2 cellular contexts compared by ENCODE assay signal in genomic region chr1:5990913-5991783, GRCh38.
TF ChIP-seq lines count a peak whose summit lies in the region.

No MANE protein-coding gene starts in this region.

TF ChIP-seq in HEK293, 187 proteins besides CTCF, POLR2A, EP300 and RAD21 (continued from another document and continues in another):
- TF ChIP-seq, protein P1, sequence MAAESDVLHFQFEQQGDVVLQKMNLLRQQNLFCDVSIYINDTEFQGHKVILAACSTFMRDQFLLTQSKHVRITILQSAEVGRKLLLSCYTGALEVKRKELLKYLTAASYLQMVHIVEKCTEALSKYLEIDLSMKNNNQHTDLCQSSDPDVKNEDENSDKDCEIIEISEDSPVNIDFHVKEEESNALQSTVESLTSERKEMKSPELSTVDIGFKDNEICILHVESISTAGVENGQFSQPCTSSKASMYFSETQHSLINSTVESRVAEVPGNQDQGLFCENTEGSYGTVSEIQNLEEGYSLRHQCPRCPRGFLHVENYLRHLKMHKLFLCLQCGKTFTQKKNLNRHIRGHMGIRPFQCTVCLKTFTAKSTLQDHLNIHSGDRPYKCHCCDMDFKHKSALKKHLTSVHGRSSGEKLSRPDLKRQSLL (tag by site-specific recombination; IDR thresholded peaks at IDR 0.05) = 0 out of 2 replicates have a peak, but pooled peaks have one; percentile 6
- TF ChIP-seq ZNF433 (tag by site-specific recombination; IDR thresholded peaks at IDR 0.05; ENCODE audit: low read depth) (no peak), FEZF1 (tag by site-specific recombination; IDR thresholded peaks at IDR 0.05) (no peak), GLIS2 (tag by site-specific recombination; IDR thresholded peaks at IDR 0.05) (no peak), ZNF335 (tag by site-specific recombination; conservative IDR thresholded peaks at IDR 0.05) (peak; percentile 36), WT1 (tag by site-specific recombination; IDR thresholded peaks at IDR 0.05) (no peak), ZNF521 (tag by site-specific recombination; IDR thresholded peaks at IDR 0.05) (no peak), ZNF132 (tag by site-specific recombination; IDR thresholded peaks at IDR 0.05; ENCODE audit: borderline replicate concordance) (no peak), INSM2 (tag by site-specific recombination; IDR thresholded peaks at IDR 0.05) (no peak), ZNF266 (tag by site-specific recombination; IDR thresholded peaks at IDR 0.05; ENCODE audit: low read depth) (no peak), ZNF37A (tag by site-specific recombination; IDR thresholded peaks at IDR 0.05) (no peak), ZNF416 (tag by site-specific recombination; IDR thresholded peaks at IDR 0.05) (no peak), ZNF830 (tag by site-specific recombination; IDR thresholded peaks at IDR 0.05; ENCODE audit: low read depth) (no peak), SCRT1 (tag by site-specific recombination; IDR thresholded peaks at IDR 0.05; ENCODE audit: borderline replicate concordance) (no peak), KLF8 (tag by site-specific recombination; IDR thresholded peaks at IDR 0.05) (no peak; the same call in 1 of the 2 replicates), ZNF555 (tag by site-specific recombination; conservative IDR thresholded peaks at IDR 0.05) (no peak), ZSCAN5A (tag by site-specific recombination; IDR thresholded peaks at IDR 0.05) (no peak), ZNF10 (tag by site-specific recombination; IDR thresholded peaks at IDR 0.05) (no peak), ZNF510 (tag by site-specific recombination; IDR thresholded peaks at IDR 0.05; ENCODE audit: insufficient replicate concordance) (no peak), ZNF549 (tag by site-specific recombination; IDR thresholded peaks at IDR 0.05) (no peak), MEIS1 (CRISPR knock-in tag; IDR thresholded peaks at IDR 0.05; ENCODE audit: borderline replicate concordance) (no peak), KLF16 (tag by site-specific recombination; IDR thresholded peaks at IDR 0.05) (no peak), ZNF596 (tag by site-specific recombination; IDR thresholded peaks at IDR 0.05) (no peak), ZNF792 (tag by site-specific recombination; IDR thresholded peaks at IDR 0.05) (no peak)
- TF ChIP-seq, protein P2, sequence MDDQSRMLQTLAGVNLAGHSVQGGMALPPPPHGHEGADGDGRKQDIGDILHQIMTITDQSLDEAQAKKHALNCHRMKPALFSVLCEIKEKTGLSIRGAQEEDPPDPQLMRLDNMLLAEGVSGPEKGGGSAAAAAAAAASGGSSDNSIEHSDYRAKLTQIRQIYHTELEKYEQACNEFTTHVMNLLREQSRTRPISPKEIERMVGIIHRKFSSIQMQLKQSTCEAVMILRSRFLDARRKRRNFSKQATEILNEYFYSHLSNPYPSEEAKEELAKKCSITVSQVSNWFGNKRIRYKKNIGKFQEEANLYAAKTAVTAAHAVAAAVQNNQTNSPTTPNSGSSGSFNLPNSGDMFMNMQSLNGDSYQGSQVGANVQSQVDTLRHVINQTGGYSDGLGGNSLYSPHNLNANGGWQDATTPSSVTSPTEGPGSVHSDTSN (CRISPR knock-in tag; IDR thresholded peaks at IDR 0.05) = no peak
- TF ChIP-seq, protein P3, sequence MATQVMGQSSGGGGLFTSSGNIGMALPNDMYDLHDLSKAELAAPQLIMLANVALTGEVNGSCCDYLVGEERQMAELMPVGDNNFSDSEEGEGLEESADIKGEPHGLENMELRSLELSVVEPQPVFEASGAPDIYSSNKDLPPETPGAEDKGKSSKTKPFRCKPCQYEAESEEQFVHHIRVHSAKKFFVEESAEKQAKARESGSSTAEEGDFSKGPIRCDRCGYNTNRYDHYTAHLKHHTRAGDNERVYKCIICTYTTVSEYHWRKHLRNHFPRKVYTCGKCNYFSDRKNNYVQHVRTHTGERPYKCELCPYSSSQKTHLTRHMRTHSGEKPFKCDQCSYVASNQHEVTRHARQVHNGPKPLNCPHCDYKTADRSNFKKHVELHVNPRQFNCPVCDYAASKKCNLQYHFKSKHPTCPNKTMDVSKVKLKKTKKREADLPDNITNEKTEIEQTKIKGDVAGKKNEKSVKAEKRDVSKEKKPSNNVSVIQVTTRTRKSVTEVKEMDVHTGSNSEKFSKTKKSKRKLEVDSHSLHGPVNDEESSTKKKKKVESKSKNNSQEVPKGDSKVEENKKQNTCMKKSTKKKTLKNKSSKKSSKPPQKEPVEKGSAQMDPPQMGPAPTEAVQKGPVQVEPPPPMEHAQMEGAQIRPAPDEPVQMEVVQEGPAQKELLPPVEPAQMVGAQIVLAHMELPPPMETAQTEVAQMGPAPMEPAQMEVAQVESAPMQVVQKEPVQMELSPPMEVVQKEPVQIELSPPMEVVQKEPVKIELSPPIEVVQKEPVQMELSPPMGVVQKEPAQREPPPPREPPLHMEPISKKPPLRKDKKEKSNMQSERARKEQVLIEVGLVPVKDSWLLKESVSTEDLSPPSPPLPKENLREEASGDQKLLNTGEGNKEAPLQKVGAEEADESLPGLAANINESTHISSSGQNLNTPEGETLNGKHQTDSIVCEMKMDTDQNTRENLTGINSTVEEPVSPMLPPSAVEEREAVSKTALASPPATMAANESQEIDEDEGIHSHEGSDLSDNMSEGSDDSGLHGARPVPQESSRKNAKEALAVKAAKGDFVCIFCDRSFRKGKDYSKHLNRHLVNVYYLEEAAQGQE (tag by site-specific recombination; IDR thresholded peaks at IDR 0.05) = no peak

TF ChIP-seq in endothelial cell of umbilical vein, 7 proteins besides CTCF, POLR2A, EP300 and RAD21:
- peak; percentile 12 for TF ChIP-seq MAX (IDR thresholded peaks at IDR 0.05; ENCODE audit: insufficient read depth, insufficient read length)
- TF ChIP-seq GATA2 (IDR thresholded peaks at IDR 0.05; ENCODE audit: insufficient read depth, insufficient read length, low read depth, low read length) = no peak
